Comparison of ENCODE assay signal across 14 cellular contexts in genomic region chr1:14369526-14370213, GRCh38.
"Had no signal": no experiment of that assay in that cellular context is flagged by ENCODE, and none has a peak within 500 bp of the region (broad histone marks: within the 10 kb centered on the region; RNA-seq: fewer than 3 reads in every experiment).

No MANE protein-coding gene starts in this region.

- H3K4me1 ChIP-seq: breast epithelium, gastrocnemius medialis had no signal

- H3K36me3 ChIP-seq: breast epithelium, gastrocnemius medialis, left lung, right atrium auricular region, thoracic aorta had no signal

- H3K9me3 ChIP-seq: breast epithelium, gastrocnemius medialis, left lung, mucosa of descending colon, right atrium auricular region, thoracic aorta had no signal

- H3K27me3 ChIP-seq: right atrium auricular region had no signal

- H3K4me3 ChIP-seq: breast epithelium, gastrocnemius medialis, left lung, mucosa of descending colon, right atrium auricular region, smooth muscle cell, thoracic aorta had no signal

- H3K27ac ChIP-seq: breast epithelium, epithelial cell of prostate, gastrocnemius medialis, left lung, right atrium auricular region, thoracic aorta had no signal

- ATAC-seq: effector memory CD8-positive, alpha-beta T cell; gastrocnemius medialis; left lung; mucosa of descending colon; naive thymus-derived CD8-positive, alpha-beta T cell had no signal

- DNase-seq: activated CD4-positive, alpha-beta T cell treated with anti-CD3 and anti-CD28 coated beads, Interleukin-2, amount 50 U/mL, for 1 hour; anterior cingulate cortex; dermis blood vessel endothelial cell; effector memory CD8-positive, alpha-beta T cell; gastrocnemius medialis; islet precursor cell; left lung; mucosa of descending colon; naive thymus-derived CD8-positive, alpha-beta T cell had no signal

- H3K4me2 ChIP-seq: smooth muscle cell had no signal
